ENCODE assay signal across 25 cellular contexts in the genomic region with DNA sequence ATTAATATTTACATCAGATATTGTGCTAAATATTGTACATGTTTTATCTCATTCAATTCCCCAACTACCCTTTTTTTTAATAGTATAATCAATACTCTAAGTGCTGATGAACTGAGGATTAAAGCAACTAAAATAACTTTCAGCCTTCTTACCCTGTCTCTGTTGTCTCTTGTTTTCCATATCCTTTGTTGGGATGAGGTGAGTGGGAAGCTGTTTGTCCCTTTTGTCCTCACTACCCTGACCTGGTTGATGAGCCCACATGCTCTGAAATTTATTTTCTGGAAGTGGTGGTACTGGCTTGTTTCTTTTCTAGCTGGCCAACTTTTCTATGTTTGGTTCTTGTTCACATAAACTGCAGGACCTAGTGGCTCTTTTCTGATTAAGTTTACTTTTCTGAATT. TPM values are rescaled to one million over a fixed set of nuclear protein-coding genes. Genes with fewer than 3 reads are reported as not detected.
DNase-seq lines count a peak whose midpoint lies in the region; ATAC-seq, FAIRE-seq and TF ChIP-seq lines count a peak whose summit lies in the region.
"Had no signal": no experiment of that assay in that cellular context is flagged by ENCODE, and none has a peak within 500 bp of the region (broad histone marks: within the 10 kb centered on the region; RNA-seq: fewer than 3 reads in every experiment).

No MANE protein-coding gene starts in this region.

- DNase-seq in CD4-positive, CD25-positive, alpha-beta regulatory T cell: no peak
- no peak for DNase-seq in nephron progenitor cell
- no peak for DNase-seq in DMS 273 treated with DMSO at 0.1 percent for 48 hours (lab: John Stamatoyannopoulos, UW)
- no peak for DNase-seq in mucosa of descending colon
- DNase-seq in NOMO-1 treated with dmso at 0.1 percent for 144 hours (lab: John Stamatoyannopoulos, UW; ENCODE audit: unreplicated experiment): no peak
- DNase-seq: 8988T; Calu3; CD8-positive, alpha-beta T cell; DMS53; DND-41; EL; GM23248; H7 had no signal

- H3F3A ChIP-seq in OCI-LY1 (ENCODE audit: insufficient read depth, low read length): no peaks in the 10 kb centered on the region

- no peaks in the 10 kb centered on the region for H3K79me2 ChIP-seq in OCI-LY1 (ENCODE audit: insufficient read depth, low read length)

- H3K27me3 ChIP-seq in CD4-positive, CD25-positive, alpha-beta regulatory T cell (ENCODE audit: control insufficient read depth, insufficient read depth, low read length): no peaks in the 10 kb centered on the region
- H3K27me3 ChIP-seq in OCI-LY1 (ENCODE audit: insufficient read depth, low read length): no peaks in the 10 kb centered on the region
- H3K27me3 ChIP-seq: BLaER1 had no signal

- H3K36me3 Mint-ChIP-seq in CD4-positive, CD25-positive, alpha-beta regulatory T cell: no peaks in the 10 kb centered on the region
- peaks cover 6% of the 10 kb centered on the region for H3K36me3 Mint-ChIP-seq in nephron progenitor cell (ENCODE audit: low read depth)
- H3K36me3 Mint-ChIP-seq: CD14-positive monocyte; CD8-positive, alpha-beta T cell; IgD-negative memory B cell had no signal

- H3K4me1 ChIP-seq in CD4-positive, CD25-positive, alpha-beta regulatory T cell (ENCODE audit: control insufficient read depth, insufficient read depth, low read length, poor library complexity, severe bottlenecking): no peaks in the 10 kb centered on the region
- H3K4me1 ChIP-seq in OCI-LY1 (ENCODE audit: insufficient read depth, low read length, severe bottlenecking) (peaks cover 34% of the 10 kb centered on the region), mucosa of descending colon (ENCODE audit: low read depth) (no peaks in the 10 kb centered on the region)
- H3K4me1 ChIP-seq: BLaER1 had no signal

- peak overlapping the region in 2 of 3 donors; percentile 31 to 92 for H3K27ac Mint-ChIP-seq in CD4-positive, CD25-positive, alpha-beta regulatory T cell
- peak overlapping the region; percentile 26 for H3K27ac Mint-ChIP-seq in nephron progenitor cell
- H3K27ac Mint-ChIP-seq: CD8-positive, alpha-beta T cell; IgD-negative memory B cell had no signal

- no peak overlapping the region for H3K4me3 ChIP-seq in CD4-positive, CD25-positive, alpha-beta regulatory T cell (ENCODE audit: low read depth, low read length)
- H3K4me3 ChIP-seq in OCI-LY1 (ENCODE audit: low read depth, low read length, poor library complexity, severe bottlenecking) (no peak overlapping the region), mucosa of descending colon (no peak overlapping the region)
- H3K4me3 ChIP-seq: BLaER1, GM12878, GM23248 had no signal

- H3K9me3 ChIP-seq in CD4-positive, CD25-positive, alpha-beta regulatory T cell (ENCODE audit: control insufficient read depth in 2 of 2, low read length in 2 of 2): no peaks in the 10 kb centered on the region
- H3K9me3 ChIP-seq in OCI-LY1 (ENCODE audit: low read length) (no peaks in the 10 kb centered on the region), mucosa of descending colon (no peaks in the 10 kb centered on the region)

- H3K36me3 ChIP-seq in CD4-positive, CD25-positive, alpha-beta regulatory T cell (ENCODE audit: control insufficient read depth, insufficient read depth, low read length): no peaks in the 10 kb centered on the region
- H3K36me3 ChIP-seq in OCI-LY1 (ENCODE audit: insufficient read depth, low read length) (no peaks in the 10 kb centered on the region; the same call in 1 of the 2 replicates), mucosa of descending colon (ENCODE audit: low read depth) (no peaks in the 10 kb centered on the region)
- H3K36me3 ChIP-seq: BLaER1 had no signal

- TF ChIP-seq CTCF in OCI-LY1 (IDR thresholded peaks at IDR 0.05; ENCODE audit: low read length): no peak
- TF ChIP-seq CTCF in nephron progenitor cell (IDR thresholded peaks at IDR 0.05): no peak
- TF ChIP-seq CTCF in mucosa of descending colon (IDR thresholded peaks at IDR 0.05): no peak

- H4K20me1 ChIP-seq in OCI-LY1 (ENCODE audit: insufficient read depth, low read length): no peaks in the 10 kb centered on the region
- H4K20me1 ChIP-seq: BLaER1 had no signal

- H3K9me2 ChIP-seq in OCI-LY1 (ENCODE audit: low read depth, low read length): no peaks in the 10 kb centered on the region

- no peak overlapping the region for H3K9ac ChIP-seq in OCI-LY1 (ENCODE audit: low read length)
- H3K9ac ChIP-seq: BLaER1, GM23248 had no signal

- H3K4me1 Mint-ChIP-seq in CD4-positive, CD25-positive, alpha-beta regulatory T cell: peaks cover 0 to 4% (median 0%) of the 10 kb centered on the region in 4 donors
- H3K4me1 Mint-ChIP-seq in nephron progenitor cell: peaks cover 58% of the 10 kb centered on the region
- H3K4me1 Mint-ChIP-seq: CD14-positive monocyte had no signal

- FAIRE-seq in endometrium (lab: Jason Lieb, UNC): peak; percentile 50
- FAIRE-seq: GM12878, GM19239, HepG2 had no signal

- H3K27ac ChIP-seq in CD4-positive, CD25-positive, alpha-beta regulatory T cell (ENCODE audit: insufficient read depth, low read length, poor library complexity, severe bottlenecking): no peak overlapping the region
- H3K27ac ChIP-seq in OCI-LY1 (ENCODE audit: low read depth, low read length, poor library complexity, severe bottlenecking): peak overlapping the region; percentile 33
- H3K27ac ChIP-seq: BLaER1, GM23248 had no signal

- no peak overlapping the region for H3K4me2 ChIP-seq in OCI-LY1 (ENCODE audit: low read length)
- H3K4me2 ChIP-seq: BLaER1 had no signal

- H3K9me3 Mint-ChIP-seq in CD4-positive, CD25-positive, alpha-beta regulatory T cell: peaks cover 0 to 5% (median 0%) of the 10 kb centered on the region in 7 donors
- H3K9me3 Mint-ChIP-seq in nephron progenitor cell: peaks cover 22% of the 10 kb centered on the region

- intact Hi-C loops in mucosa of descending colon (cut with DNase I, micrococcal nuclease): no loop called here

- no peak overlapping the region for H2AFZ ChIP-seq in OCI-LY1 (ENCODE audit: low read length)
- H2AFZ ChIP-seq: GM23248 had no signal

- ATAC-seq in CD4-positive, CD25-positive, alpha-beta regulatory T cell (ENCODE audit: low read depth in 2 of 2): no peak
- ATAC-seq in mucosa of descending colon (no peak), GM19023 (IDR thresholded peaks at IDR 0.05; ENCODE audit: unreplicated experiment) (no peak)
- ATAC-seq: CD8-positive, alpha-beta T cell; GM12878; HepG2 had no signal

- H3K27me3 Mint-ChIP-seq in CD4-positive, CD25-positive, alpha-beta regulatory T cell: no peaks in the 10 kb centered on the region
- H3K27me3 Mint-ChIP-seq in nephron progenitor cell (ENCODE audit: low read depth, poor library complexity): peaks cover 4% of the 10 kb centered on the region
- H3K27me3 Mint-ChIP-seq: IgD-negative memory B cell had no signal

- no peak overlapping the region for H3K4me3 Mint-ChIP-seq in CD4-positive, CD25-positive, alpha-beta regulatory T cell
- no peak overlapping the region for H3K4me3 Mint-ChIP-seq in nephron progenitor cell
- H3K4me3 Mint-ChIP-seq: CD14-positive monocyte; CD8-positive, alpha-beta T cell; IgD-negative memory B cell had no signal

RNA-seq across cellular contexts. Expression of a gene that starts 9.6 kb away (rescaled TPM):
- total RNA-seq in CD4-positive, CD25-positive, alpha-beta regulatory T cell: not detected
- not detected for polyA plus RNA-seq in CD4-positive, CD25-positive, alpha-beta regulatory T cell
- 1 to 10 TPM in 1 of 3 donors, under 1 TPM in 2; 0.06 to 1.9 (median 0.54) TPM for total RNA-seq in mucosa of descending colon
- total RNA-seq: A673; Calu3; CD8-positive, alpha-beta T cell; G401; GM12878; GM23248; H7 had no signal
- polyA plus RNA-seq: AG04450, CD14-positive monocyte, GM23248, IgD-negative memory B cell had no signal

RNA-seq across cellular contexts. Expression of a gene that starts 32.8 kb away (rescaled TPM):
- 2.6 TPM for total RNA-seq in CD4-positive, CD25-positive, alpha-beta regulatory T cell
- polyA plus RNA-seq in CD4-positive, CD25-positive, alpha-beta regulatory T cell: under 1 TPM in 2 of 4 donors, not detected in 2; 0.59 to 0.64 TPM
- 100 to 1,000 TPM in 2 of 3 donors, 10 to 100 TPM in 1; 42.9 to 655 (median 121) TPM for total RNA-seq in mucosa of descending colon
- total RNA-seq: A673, Calu3, G401, H7, HepG2 had no signal
- polyA plus RNA-seq: CD14-positive monocyte, HepG2, IgD-negative memory B cell had no signal

RNA-seq across cellular contexts. Expression of a gene that starts 38.9 kb away (rescaled TPM):
- not detected for total RNA-seq in CD4-positive, CD25-positive, alpha-beta regulatory T cell
- polyA plus RNA-seq in CD4-positive, CD25-positive, alpha-beta regulatory T cell: under 1 TPM in 2 of 4 donors, not detected in 2; 0.08 to 0.09 TPM
- total RNA-seq in mucosa of descending colon: not detected
- total RNA-seq: A673; Calu3; CD8-positive, alpha-beta T cell; G401; GM12878; GM23248; H7 had no signal
- polyA plus RNA-seq: GM23248, IgD-negative memory B cell had no signal

RNA-seq across cellular contexts. Expression of a gene that starts 49.4 kb away (rescaled TPM):
- total RNA-seq in CD4-positive, CD25-positive, alpha-beta regulatory T cell: 0.54 TPM
- polyA plus RNA-seq in CD4-positive, CD25-positive, alpha-beta regulatory T cell: 1 to 10 TPM; 1.4 to 2.8 (median 1.7) TPM
- under 1 TPM; 0.44 to 0.96 (median 0.46) TPM for total RNA-seq in mucosa of descending colon

RNA-seq across cellular contexts. Expression of a gene that starts 49.6 kb away (rescaled TPM):
- 119 TPM for total RNA-seq in CD4-positive, CD25-positive, alpha-beta regulatory T cell
- polyA plus RNA-seq in CD4-positive, CD25-positive, alpha-beta regulatory T cell: 10 to 100 TPM; 50.7 to 61.0 (median 56.0) TPM
- total RNA-seq in mucosa of descending colon: 10 to 100 TPM; 38.4 to 53.7 (median 48.3) TPM

Comparison
In these comparisons a context has a peak if more than half of its experiments do, and no peak if none do; other contexts are left out.
1. RNA of a gene that starts 32.8 kb away (total RNA-seq): 42.9 to 655 TPM in mucosa of descending colon; 2.6 TPM in CD4-positive, CD25-positive, alpha-beta regulatory T cell (single experiment); every median in the first group is over 10 times any median in the second.